Comparison of ENCODE assay signal across 8 cellular contexts in the genomic region with DNA sequence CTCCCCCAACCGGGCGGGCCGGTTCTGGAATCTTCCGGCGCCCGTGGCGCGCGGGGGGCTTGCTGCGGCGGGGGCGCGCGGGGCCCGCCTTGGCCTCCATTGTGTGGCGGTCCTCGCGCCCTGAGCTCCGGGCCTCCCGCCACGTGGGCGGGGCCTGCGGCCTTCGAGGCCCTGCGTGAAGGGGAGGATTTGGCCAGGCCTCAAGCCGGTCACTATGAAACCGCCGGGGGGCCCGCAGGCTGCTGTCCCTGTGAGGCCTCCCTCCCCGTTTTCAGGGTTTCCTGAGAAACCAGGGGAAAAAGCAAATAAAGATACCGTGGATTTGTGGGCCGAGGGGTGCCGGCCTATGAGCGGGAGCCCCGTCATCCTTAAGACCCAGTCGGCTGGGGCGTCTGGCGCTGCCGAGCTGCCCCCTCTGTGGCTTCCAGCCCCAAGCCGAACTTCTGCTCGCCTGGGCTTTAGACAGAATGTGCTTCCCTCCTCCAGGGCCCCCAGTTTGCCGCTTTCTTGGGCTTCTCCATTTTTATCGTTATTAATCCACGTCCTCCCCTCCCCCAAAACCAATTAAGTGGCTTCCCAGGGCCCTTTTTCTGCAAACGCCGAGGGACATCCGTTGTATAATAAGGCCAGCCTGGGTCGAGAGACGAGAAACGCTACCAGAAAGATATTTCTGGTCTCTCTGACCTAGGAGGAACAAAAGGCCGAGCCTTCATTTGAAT. TPM values are rescaled to one million over a fixed set of nuclear protein-coding genes. Genes with fewer than 3 reads are reported as not detected.
A peak's percentile ranks its signal among the peaks of the same experiment; 100 is the strongest.
DNase-seq lines count a peak whose midpoint lies in the region; ATAC-seq, FAIRE-seq and TF ChIP-seq lines count a peak whose summit lies in the region.

No MANE protein-coding gene starts in this region.

- H3K4me3 ChIP-seq in kidney (ENCODE audit: low read length in 2 of 2): peak overlapping the region; percentile 81 to 92

- FAIRE-seq in kidney (lab: Jason Lieb, UNC): no peak

- H3K4me1 ChIP-seq in kidney (ENCODE audit: control insufficient read depth in 1 of 2, insufficient read depth in 1 of 2, low read depth in 1 of 2, low read length in 2 of 2): peaks cover 16 to 29% of the 10 kb centered on the region in 2 donors

- peaks cover 13 to 22% of the 10 kb centered on the region in 2 donors for H3K36me3 ChIP-seq in kidney (ENCODE audit: control insufficient read depth in 1 of 2, insufficient read depth in 2 of 2, low read length in 2 of 2)

- H3K27ac ChIP-seq in C4-2B: peak overlapping the region; percentile 100
- H3K27ac ChIP-seq in kidney (ENCODE audit: low read depth in 2 of 2, low read length in 2 of 2): peak overlapping the region; percentile 99 to 100

- ATAC-seq in GM19455 (IDR thresholded peaks at IDR 0.05; ENCODE audit: unreplicated experiment): peak; percentile 26

- TF ChIP-seq CTCF in C4-2B (conservative IDR thresholded peaks at IDR 0.05) (no peak), kidney (IDR thresholded peaks at IDR 0.05; ENCODE audit: borderline replicate concordance, extremely low read depth, insufficient read depth) (no peak)

- intact Hi-C loops in kidney (cut with DNase I): no loop called here

- peak overlapping the region; percentile 93 to 96 for H3K9ac ChIP-seq in kidney (ENCODE audit: low read length in 2 of 2)

- no peaks in the 10 kb centered on the region for H3K9me3 ChIP-seq in kidney (ENCODE audit: control insufficient read depth in 1 of 2, low read length in 2 of 2)

- DNase-seq in HT1080 (ENCODE audit: low read depth) (peak; percentile 61), T-helper 22 cell (ENCODE audit: low read depth) (peak; percentile 11), cerebellar cortex (ENCODE audit: low spot score) (peak; percentile 55), kidney (peak; percentile 88), H4 (ENCODE audit: low spot score) (no peak)
- DNase-seq in stimulated activated CD4-positive, alpha-beta T cell treated with anti-CD3 and anti-CD28 coated beads, Interleukin-12 subunit alpha, Interleukin-12 subunit beta, amount 100 ng/mL, for 48 hours (ENCODE audit: low read depth in 2 of 3, low spot score in 1 of 3): peak in 2 of 3 donors; percentile 21 to 29

RNA-seq across cellular contexts. Expression of a gene that starts 0.6 kb away (rescaled TPM):
- 256 and 340 TPM in 2 replicates for total RNA-seq in HT1080 (2014; rRNA removed; shearing (Covaris generic))
- 245 and 248 TPM in 2 replicates for polyA plus RNA-seq in HT1080 (2015; cell fraction: cytosol; rRNA removed)
- 797 and 806 TPM in 2 replicates for polyA plus RNA-seq in HT1080 (2015; cell fraction: nucleus; rRNA removed)
- 214 TPM for total RNA-seq in kidney
- 124 TPM for polyA plus RNA-seq in kidney (ENCODE audit: insufficient read depth, low read depth, low replicate concordance)
- total RNA-seq in H4 (2014; rRNA removed; shearing (Covaris generic)): 153 and 206 TPM in 2 replicates

RNA-seq across cellular contexts. Expression of a gene that starts 0.9 kb away (rescaled TPM):
- total RNA-seq in HT1080 (2014; rRNA removed; shearing (Covaris generic)): 35.8 and 37.7 TPM in 2 replicates
- 20.3 and 29.3 TPM in 2 replicates for polyA plus RNA-seq in HT1080 (2015; cell fraction: cytosol; rRNA removed)
- 57.5 and 63.3 TPM in 2 replicates for polyA plus RNA-seq in HT1080 (2015; cell fraction: nucleus; rRNA removed)
- total RNA-seq in kidney: 19.2 TPM
- 26.3 TPM for polyA plus RNA-seq in kidney (ENCODE audit: insufficient read depth, low read depth, low replicate concordance)
- total RNA-seq in H4 (2014; rRNA removed; shearing (Covaris generic)): 13.6 and 14.2 TPM in 2 replicates

RNA-seq across cellular contexts. Expression of a gene that starts 37.8 kb away (rescaled TPM):
- total RNA-seq in HT1080 (2014; rRNA removed; shearing (Covaris generic)): 52.7 and 57.5 TPM in 2 replicates
- polyA plus RNA-seq in HT1080 (2015; cell fraction: cytosol; rRNA removed): 63.9 and 80.1 TPM in 2 replicates
- polyA plus RNA-seq in HT1080 (2015; cell fraction: nucleus; rRNA removed): 72.7 and 81.9 TPM in 2 replicates
- 27.2 TPM for total RNA-seq in kidney
- polyA plus RNA-seq in kidney (ENCODE audit: insufficient read depth, low read depth, low replicate concordance): 24.2 TPM
- total RNA-seq in H4 (2014; rRNA removed; shearing (Covaris generic)): 3.9 and 4.0 TPM in 2 replicates

RNA-seq across cellular contexts. Expression of a gene that starts 46.8 kb away (rescaled TPM):
- total RNA-seq in HT1080 (2014; rRNA removed; shearing (Covaris generic)): 1.5 and 3.6 TPM in 2 replicates
- polyA plus RNA-seq in HT1080 (2015; cell fraction: cytosol; rRNA removed): 0.34 TPM in 1 of 2 replicates, not detected in the other
- 2.2 and 3.7 TPM in 2 replicates for polyA plus RNA-seq in HT1080 (2015; cell fraction: nucleus; rRNA removed)
- total RNA-seq in kidney: 1.2 TPM
- 0.73 TPM for polyA plus RNA-seq in kidney (ENCODE audit: insufficient read depth, low read depth, low replicate concordance)
- total RNA-seq in H4 (2014; rRNA removed; shearing (Covaris generic)): not detected in 2 replicates
